In the genomic region with DNA sequence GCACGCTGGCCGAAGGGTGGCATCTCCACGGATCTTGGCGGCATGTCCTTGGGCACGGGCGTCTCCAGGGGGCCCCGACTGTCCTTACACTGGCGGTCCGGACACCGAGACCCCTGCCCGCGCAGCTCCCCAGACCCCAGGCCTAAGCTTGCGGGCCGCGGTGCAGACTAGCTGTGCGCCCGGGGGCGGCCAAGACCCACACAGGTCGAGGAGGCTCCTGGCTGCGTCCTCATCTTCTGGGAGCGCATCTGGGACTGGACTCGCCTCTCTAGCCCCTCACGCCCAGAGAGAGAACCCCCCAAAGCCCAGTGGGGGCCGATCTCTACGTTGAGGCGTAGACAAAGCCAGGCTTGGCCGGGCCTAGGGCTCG, we compare ENCODE assay signal across 12 cellular contexts.
DNase-seq lines count a peak whose midpoint lies in the region; ATAC-seq and TF ChIP-seq lines count a peak whose summit lies in the region.
"Had no signal": no experiment of that assay in that cellular context is flagged by ENCODE, and none has a peak within 500 bp of the region (broad histone marks: within the 10 kb centered on the region; RNA-seq: fewer than 3 reads in every experiment).

No MANE protein-coding gene starts in this region.

- peaks cover 59% of the 10 kb centered on the region for H3K27me3 ChIP-seq in iPS-15b (ENCODE audit: control insufficient read depth, insufficient read depth, low read length)
- H3K27me3 ChIP-seq in rectal smooth muscle tissue (ENCODE audit: control insufficient read depth, insufficient read depth, low read length), result no peaks in the 10 kb centered on the region

- H3K36me3 ChIP-seq in iPS-15b (ENCODE audit: control insufficient read depth, insufficient read depth, low read length) (no peaks in the 10 kb centered on the region), rectal smooth muscle tissue (ENCODE audit: control insufficient read depth, insufficient read depth, low read length) (no peaks in the 10 kb centered on the region)
- H3K36me3 ChIP-seq: WERI-Rb-1 had no signal

- DNase-seq in ELF-1 (ENCODE audit: low read depth, low spot score) (peak; percentile 47), cardiac fibroblast (ENCODE audit: low read depth in 2 of 2) (peak in 1 of 2 donors; percentile 32), NCI-H2196 treated with DMSO at 0.1 percent for 48 hours (lab: John Stamatoyannopoulos, UW; ENCODE audit: unreplicated experiment) (no peak), T-helper 2 cell (no peak), OCI-M2 (lab: John Stamatoyannopoulos, UW; ENCODE audit: unreplicated experiment) (no peak)
- DNase-seq: activated naive CD8-positive, alpha-beta T cell treated with anti-CD3 and anti-CD28 coated beads, Interleukin-2, amount 10 ng/mL, durations not matched to agents 7 days and 5 days; NCI-H524 treated with DMSO at 0.1 percent for 48 hours; WERI-Rb-1 had no signal

- H3K9ac ChIP-seq in iPS-15b (ENCODE audit: low read depth, low read length) (no peak overlapping the region), rectal smooth muscle tissue (ENCODE audit: low read length) (peak overlapping the region; percentile 61)

- H3K9me3 ChIP-seq in iPS-15b (ENCODE audit: control insufficient read depth, insufficient read depth, low read length), result no peaks in the 10 kb centered on the region

- no peak for TF ChIP-seq CTCF in cardiac fibroblast (IDR thresholded peaks at IDR 0.05; ENCODE audit: low read depth, low read length)

- H3K4me3 ChIP-seq in cardiac fibroblast (replicated peaks in 1 of 2; ENCODE audit: low read depth in 2 of 2, low read length in 2 of 2) (peak overlapping the region; percentile 70 to 85), iPS-15b (ENCODE audit: low read depth, low read length) (peak overlapping the region; percentile 39), rectal smooth muscle tissue (ENCODE audit: low read length) (peak overlapping the region; percentile 74)

- no peak for ATAC-seq in HG03432 (IDR thresholded peaks at IDR 0.05; ENCODE audit: unreplicated experiment)
- ATAC-seq: HCT116 had no signal

- H3K4me1 ChIP-seq in iPS-15b (ENCODE audit: control insufficient read depth, insufficient read depth, low read length) (no peaks in the 10 kb centered on the region), rectal smooth muscle tissue (ENCODE audit: control insufficient read depth, insufficient read depth, low read length) (peaks cover 16% of the 10 kb centered on the region)

- peak overlapping the region; percentile 92 for H3K27ac ChIP-seq in rectal smooth muscle tissue (ENCODE audit: low read depth, low read length)
- H3K27ac ChIP-seq: WERI-Rb-1 had no signal
